Comparison of ENCODE assay signal across 22 cellular contexts in genomic region chr4:1239949-1240305, GRCh38.
"Had no signal": no experiment of that assay in that cellular context is flagged by ENCODE, and none has a peak within 500 bp of the region (broad histone marks: within the 10 kb centered on the region; RNA-seq: fewer than 3 reads in every experiment).

No MANE protein-coding gene starts in this region.

- H3K4me3 ChIP-seq: cardiac muscle cell, esophagus squamous epithelium, lung, prostate gland, stomach had no signal

- H3K9me3 Mint-ChIP-seq: activated CD4-positive, alpha-beta memory T cell treated with anti-CD3 and anti-CD28 coated beads for 36 hours; activated naive CD4-positive, alpha-beta T cell treated with anti-CD3 and anti-CD28 coated beads, Interleukin-2, amount 50 U/mL, for 24 hours; activated T-cell treated with anti-CD3 and anti-CD28 coated beads, Interleukin-2, amount 50 U/mL, for 4 hours; neural crest cell; T-cell; WTC11 had no signal

- H3K36me3 Mint-ChIP-seq: activated naive CD4-positive, alpha-beta T cell treated with anti-CD3 and anti-CD28 coated beads, Interleukin-2, amount 50 U/mL, for 24 hours had no signal

- H3K27ac Mint-ChIP-seq: activated CD4-positive, alpha-beta memory T cell treated with anti-CD3 and anti-CD28 coated beads for 36 hours; activated CD8-positive, alpha-beta memory T cell treated with anti-CD3 and anti-CD28 coated beads, Interleukin-2, amount 10 ng/mL, durations not matched to agents 7 days and 5 days; activated naive CD4-positive, alpha-beta T cell treated with anti-CD3 and anti-CD28 coated beads, Interleukin-2, amount 50 U/mL, for 24 hours; T-cell; WTC11 had no signal

- DNase-seq: activated CD4-positive, alpha-beta memory T cell treated with anti-CD3 and anti-CD28 coated beads for 36 hours; activated CD4-positive, alpha-beta T cell treated with anti-CD3 and anti-CD28 coated beads for 4 hours; activated CD8-positive, alpha-beta memory T cell treated with anti-CD3 and anti-CD28 coated beads, Interleukin-2, amount 10 ng/mL, durations not matched to agents 7 days and 5 days; activated gamma-delta T cell; amniotic stem cell; dermis blood vessel endothelial cell; esophagus squamous epithelium; glutamatergic neuron; hippocampal formation; small intestine; stimulated activated CD4-positive, alpha-beta T cell treated with anti-CD3 and anti-CD28 coated beads, Interleukin-15, amount 100 ng/mL, for 24 hours; stimulated activated CD4-positive, alpha-beta T cell treated with anti-CD3 and anti-CD28 coated beads, Interleukin-2, amount 100 ng/mL, for 48 hours; stomach; T-cell had no signal

- ATAC-seq: activated CD8-positive, alpha-beta memory T cell treated with anti-CD3 and anti-CD28 coated beads, Interleukin-2, amount 10 ng/mL, durations not matched to agents 7 days and 5 days; activated T-cell treated with anti-CD3 and anti-CD28 coated beads, Interleukin-2, amount 50 U/mL, for 4 hours; left colon; WTC11 had no signal

- H3K27me3 Mint-ChIP-seq: activated CD4-positive, alpha-beta memory T cell treated with anti-CD3 and anti-CD28 coated beads for 36 hours; activated CD8-positive, alpha-beta memory T cell treated with anti-CD3 and anti-CD28 coated beads, Interleukin-2, amount 10 ng/mL, durations not matched to agents 7 days and 5 days; activated naive CD4-positive, alpha-beta T cell treated with anti-CD3 and anti-CD28 coated beads, Interleukin-2, amount 50 U/mL, for 24 hours; T-cell had no signal

- H3K27me3 ChIP-seq: cardiac muscle cell, esophagus squamous epithelium, stomach had no signal

- H3K27ac ChIP-seq: cardiac muscle cell, esophagus squamous epithelium, prostate gland, stomach had no signal

- H3K4me1 Mint-ChIP-seq: WTC11 had no signal

- H3K4me3 Mint-ChIP-seq: activated CD4-positive, alpha-beta memory T cell treated with anti-CD3 and anti-CD28 coated beads for 36 hours; activated CD8-positive, alpha-beta memory T cell treated with anti-CD3 and anti-CD28 coated beads, Interleukin-2, amount 10 ng/mL, durations not matched to agents 7 days and 5 days; activated naive CD4-positive, alpha-beta T cell treated with anti-CD3 and anti-CD28 coated beads, Interleukin-2, amount 50 U/mL, for 24 hours; activated T-cell treated with anti-CD3 and anti-CD28 coated beads, Interleukin-2, amount 50 U/mL, for 4 hours; neural crest cell; T-cell; WTC11 had no signal
